1 cellular context compared by ENCODE assay signal in the genomic region with DNA sequence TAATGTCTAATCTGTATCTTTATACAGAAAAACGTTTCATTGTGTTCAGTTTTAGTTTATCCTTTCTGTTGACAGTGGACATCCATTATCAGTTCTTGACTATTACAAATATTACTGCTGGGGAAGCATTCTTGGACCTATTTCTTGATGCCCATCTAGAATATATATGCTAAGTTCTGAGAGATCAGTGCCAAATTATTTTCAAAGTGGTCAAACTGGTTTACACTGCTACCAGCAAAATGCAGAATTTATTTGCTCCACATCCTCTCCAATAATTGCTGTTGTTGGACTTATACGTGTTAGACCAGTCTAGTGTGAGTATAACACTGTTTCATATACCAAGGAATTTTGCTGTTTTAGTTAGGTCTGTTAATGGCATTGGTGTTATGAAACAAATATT.
TF ChIP-seq lines count a peak whose summit lies in the region.

No MANE protein-coding gene starts in this region.

TF ChIP-seq in SK-N-SH, 30 proteins besides CTCF, POLR2A, EP300 and RAD21 (continued from another document):
- TF ChIP-seq MAX (IDR thresholded peaks at IDR 0.05; ENCODE audit: low read depth) (no peak), POLR2AphosphoS5 (IDR thresholded peaks at IDR 0.05; ENCODE audit: low read depth, low read length) (no peak), CHD2 (IDR thresholded peaks at IDR 0.05; ENCODE audit: low read length, partially characterized antibody) (no peak), NFIC (IDR thresholded peaks at IDR 0.05; ENCODE audit: borderline replicate concordance) (no peak), MXI1 (IDR thresholded peaks at IDR 0.05; ENCODE audit: low read depth, low read length) (no peak), JUND (IDR thresholded peaks at IDR 0.05) (no peak), FOSL2 (IDR thresholded peaks at IDR 0.05; ENCODE audit: borderline replicate concordance, low read depth) (no peak), GATA2 (CRISPR knock-in tag; IDR thresholded peaks at IDR 0.05) (no peak)
- TF ChIP-seq, protein P1, sequence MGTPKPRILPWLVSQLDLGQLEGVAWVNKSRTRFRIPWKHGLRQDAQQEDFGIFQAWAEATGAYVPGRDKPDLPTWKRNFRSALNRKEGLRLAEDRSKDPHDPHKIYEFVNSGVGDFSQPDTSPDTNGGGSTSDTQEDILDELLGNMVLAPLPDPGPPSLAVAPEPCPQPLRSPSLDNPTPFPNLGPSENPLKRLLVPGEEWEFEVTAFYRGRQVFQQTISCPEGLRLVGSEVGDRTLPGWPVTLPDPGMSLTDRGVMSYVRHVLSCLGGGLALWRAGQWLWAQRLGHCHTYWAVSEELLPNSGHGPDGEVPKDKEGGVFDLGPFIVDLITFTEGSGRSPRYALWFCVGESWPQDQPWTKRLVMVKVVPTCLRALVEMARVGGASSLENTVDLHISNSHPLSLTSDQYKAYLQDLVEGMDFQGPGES (IDR thresholded peaks at IDR 0.05; ENCODE audit: low read depth, low read length) = no peak
- TF ChIP-seq, protein P2, sequence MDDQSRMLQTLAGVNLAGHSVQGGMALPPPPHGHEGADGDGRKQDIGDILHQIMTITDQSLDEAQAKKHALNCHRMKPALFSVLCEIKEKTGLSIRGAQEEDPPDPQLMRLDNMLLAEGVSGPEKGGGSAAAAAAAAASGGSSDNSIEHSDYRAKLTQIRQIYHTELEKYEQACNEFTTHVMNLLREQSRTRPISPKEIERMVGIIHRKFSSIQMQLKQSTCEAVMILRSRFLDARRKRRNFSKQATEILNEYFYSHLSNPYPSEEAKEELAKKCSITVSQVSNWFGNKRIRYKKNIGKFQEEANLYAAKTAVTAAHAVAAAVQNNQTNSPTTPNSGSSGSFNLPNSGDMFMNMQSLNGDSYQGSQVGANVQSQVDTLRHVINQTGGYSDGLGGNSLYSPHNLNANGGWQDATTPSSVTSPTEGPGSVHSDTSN (IDR thresholded peaks at IDR 0.05) = no peak
